23 cellular contexts compared by ENCODE assay signal in the genomic region with DNA sequence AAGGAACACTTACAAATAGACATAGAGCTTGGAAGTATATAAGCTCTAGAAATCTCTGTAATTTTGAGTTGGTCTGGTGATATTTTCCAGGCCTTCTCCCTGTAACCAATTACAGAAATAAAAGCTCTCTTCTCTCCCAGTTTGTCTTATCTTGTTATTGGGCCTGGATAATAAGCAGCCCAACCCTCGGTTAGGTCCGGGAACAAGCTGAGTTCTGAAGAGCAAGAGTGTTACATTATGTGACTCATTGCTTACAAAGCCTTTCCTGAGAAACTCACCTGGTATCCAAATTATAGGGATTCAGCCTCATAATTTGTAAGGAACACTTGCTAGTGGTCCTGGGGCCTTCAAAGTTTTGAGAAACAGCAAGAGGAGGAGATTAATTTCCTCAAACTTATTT.
A peak's percentile ranks its signal among the peaks of the same experiment; 100 is the strongest.
DNase-seq lines count a peak whose midpoint lies in the region; ATAC-seq and TF ChIP-seq lines count a peak whose summit lies in the region.
"Had no signal": no experiment of that assay in that cellular context is flagged by ENCODE, and none has a peak within 500 bp of the region (broad histone marks: within the 10 kb centered on the region; RNA-seq: fewer than 3 reads in every experiment).

No MANE protein-coding gene starts in this region.

- intact Hi-C loops in activated naive CD4-positive, alpha-beta T cell treated with anti-CD3 and anti-CD28 coated beads for 36 hours (cut with micrococcal nuclease): no loop called here

- peaks cover 10% of the 10 kb centered on the region for H3K9me3 Mint-ChIP-seq in progenitor cell of endocrine pancreas (ENCODE audit: low read depth)
- peaks cover 11% of the 10 kb centered on the region for H3K9me3 Mint-ChIP-seq in activated naive CD4-positive, alpha-beta T cell treated with anti-CD3 and anti-CD28 coated beads for 36 hours

- peak; percentile 4 for DNase-seq in ELF-1 (ENCODE audit: low read depth, low spot score)
- DNase-seq in RWPE1 (ENCODE audit: low spot score): peak; percentile 19
- DNase-seq in islet precursor cell: peak; percentile 67
- DNase-seq in progenitor cell of endocrine pancreas (ENCODE audit: low spot score, unreplicated experiment): no peak
- no peak for DNase-seq in activated gamma-delta T cell treated with Interleukin-2 at 50 U/mL for 16 hours
- no peak for DNase-seq in activated naive CD4-positive, alpha-beta T cell treated with anti-CD3 and anti-CD28 coated beads for 36 hours
- DNase-seq: CD4-positive, alpha-beta memory T cell; COR-L47; DMS79; EL; GM23248; H9; KG1; MM.1S; NCI-H1417; NCI-H1694; NCI-H2029 treated with DMSO at 0.1 percent for 48 hours; NCI-H446 treated with DMSO at 0.1 percent for 48 hours; NCI-H526; RPMI8226; SHP77 had no signal

- H3K4me3 Mint-ChIP-seq in progenitor cell of endocrine pancreas (ENCODE audit: low read depth): no peak overlapping the region
- no peak overlapping the region for H3K4me3 Mint-ChIP-seq in activated naive CD4-positive, alpha-beta T cell treated with anti-CD3 and anti-CD28 coated beads for 36 hours
- H3K4me3 Mint-ChIP-seq: CD4-positive, alpha-beta memory T cell; H9 had no signal

- peaks cover 15% of the 10 kb centered on the region for H3K4me1 Mint-ChIP-seq in progenitor cell of endocrine pancreas (ENCODE audit: low read depth)
- H3K4me1 Mint-ChIP-seq in activated naive CD4-positive, alpha-beta T cell treated with anti-CD3 and anti-CD28 coated beads for 36 hours (ENCODE audit: low read depth): no peaks in the 10 kb centered on the region
- H3K4me1 Mint-ChIP-seq: CD4-positive, alpha-beta memory T cell had no signal

- CTCF ChIA-PET in RWPE1 (lab: Yijun Ruan, JAX): no interaction called here
- CTCF ChIA-PET in activated naive CD4-positive, alpha-beta T cell treated with anti-CD3 and anti-CD28 coated beads for 36 hours (lab: Charles Lee): no interaction called here

- ATAC-seq in GM19467 (IDR thresholded peaks at IDR 0.05; ENCODE audit: unreplicated experiment): no peak

- POLR2A ChIA-PET in RWPE1 (lab: Yijun Ruan, JAX; ENCODE audit: low non-redundant PET): no interaction called here

- H3K27ac ChIP-seq in RWPE1: no peak overlapping the region
- H3K27ac ChIP-seq: BLaER1 treated with 17β-estradiol and CSF1 and Interleukin-3, amounts not matched to agents 10 nM and 100 nM; GM23248 had no signal

- TF ChIP-seq CTCF in RWPE1 (conservative IDR thresholded peaks at IDR 0.05; ENCODE audit: low read depth): no peak
- no peak for TF ChIP-seq CTCF in progenitor cell of endocrine pancreas (IDR thresholded peaks at IDR 0.05; ENCODE audit: unreplicated experiment)

- H3K27me3 Mint-ChIP-seq in progenitor cell of endocrine pancreas: no peaks in the 10 kb centered on the region
- no peaks in the 10 kb centered on the region for H3K27me3 Mint-ChIP-seq in activated naive CD4-positive, alpha-beta T cell treated with anti-CD3 and anti-CD28 coated beads for 36 hours (ENCODE audit: low read depth)
- H3K27me3 Mint-ChIP-seq: CD4-positive, alpha-beta memory T cell had no signal

- peak overlapping the region; percentile 96 for H3K27ac Mint-ChIP-seq in progenitor cell of endocrine pancreas
- no peak overlapping the region for H3K27ac Mint-ChIP-seq in activated naive CD4-positive, alpha-beta T cell treated with anti-CD3 and anti-CD28 coated beads for 36 hours
- H3K27ac Mint-ChIP-seq: CD4-positive, alpha-beta memory T cell; H9 had no signal

- H3K36me3 Mint-ChIP-seq in progenitor cell of endocrine pancreas (ENCODE audit: insufficient read depth): no peaks in the 10 kb centered on the region
- H3K36me3 Mint-ChIP-seq in activated naive CD4-positive, alpha-beta T cell treated with anti-CD3 and anti-CD28 coated beads for 36 hours (ENCODE audit: low read depth): no peaks in the 10 kb centered on the region
- H3K36me3 Mint-ChIP-seq: CD4-positive, alpha-beta memory T cell had no signal

Comparison
In these comparisons a context has a peak if more than half of its experiments do, and no peak if none do; other contexts are left out.
1. DNase-seq: peak in ELF-1 (single experiment), RWPE1 (single experiment) and islet precursor cell (single experiment); none in progenitor cell of endocrine pancreas (single experiment), activated gamma-delta T cell treated with Interleukin-2 at 50 U/mL for 16 hours (single experiment) and activated naive CD4-positive, alpha-beta T cell treated with anti-CD3 and anti-CD28 coated beads for 36 hours (single experiment).